Comparison of ENCODE assay signal across 9 cellular contexts in genomic region chr9:128081052-128081451, GRCh38. TPM values are rescaled to one million over a fixed set of nuclear protein-coding genes. Genes with fewer than 3 reads are reported as not detected.
DNase-seq lines count a peak whose midpoint lies in the region; ATAC-seq, FAIRE-seq and TF ChIP-seq lines count a peak whose summit lies in the region.
"Had no signal": no experiment of that assay in that cellular context is flagged by ENCODE, and none has a peak within 500 bp of the region (broad histone marks: within the 10 kb centered on the region; RNA-seq: fewer than 3 reads in every experiment).

No MANE protein-coding gene starts in this region.

- peaks cover 53% of the 10 kb centered on the region for H3K36me3 Mint-ChIP-seq in activated T-cell treated with anti-CD3 and anti-CD28 coated beads, Interleukin-2, amount 50 U/mL, for 24 hours (ENCODE audit: low read depth)

- no peak overlapping the region for H3K9ac ChIP-seq in HepG2 (ENCODE audit: insufficient read depth, low read depth, low read length)

- no peaks in the 10 kb centered on the region for H3K27me3 ChIP-seq in HepG2 (ENCODE audit: control insufficient read depth in 1 of 2, insufficient read depth in 2 of 2, low read length in 2 of 2)

- peaks cover 2 to 3% of the 10 kb centered on the region in 2 experiments; a peak in 2 of 5 replicates for H3K36me3 ChIP-seq in HepG2 (replicated peaks in 1 of 2; ENCODE audit: control insufficient read depth in 1 of 2, insufficient read depth in 2 of 2, low read length in 2 of 2)
- no peaks in the 10 kb centered on the region for H3K36me3 ChIP-seq in urinary bladder (ENCODE audit: insufficient read depth)

- peaks cover 5% of the 10 kb centered on the region for H3K79me2 ChIP-seq in HepG2 (ENCODE audit: insufficient read depth, low read length)

- peaks cover 61% of the 10 kb centered on the region for H3K4me1 Mint-ChIP-seq in activated T-cell treated with anti-CD3 and anti-CD28 coated beads, Interleukin-2, amount 50 U/mL, for 24 hours (ENCODE audit: low read depth)

- CTCF ChIA-PET in HepG2 (lab: Yijun Ruan, JAX; ENCODE audit: low intra/inter-chr PET ratio, low total read pairs): no interaction called here

- no peaks in the 10 kb centered on the region for H4K20me1 ChIP-seq in HepG2 (ENCODE audit: insufficient read depth, low read length)

- no peak overlapping the region for H2AFZ ChIP-seq in HepG2 (ENCODE audit: low read length)

- H3K27ac Mint-ChIP-seq in activated T-cell treated with anti-CD3 and anti-CD28 coated beads, Interleukin-2, amount 50 U/mL, for 24 hours: peak overlapping the region; percentile 63

- H3K4me1 ChIP-seq in HepG2 (ENCODE audit: insufficient read depth, low read length) (peaks cover 45% of the 10 kb centered on the region), urinary bladder (ENCODE audit: insufficient read depth) (no peaks in the 10 kb centered on the region)

- peak; percentile 85 for FAIRE-seq in HepG2 (lab: Jason Lieb, UNC)
- FAIRE-seq: colon had no signal

- no peak for DNase-seq in activated T-cell treated with anti-CD3 and anti-CD28 coated beads, Interleukin-2, amount 50 U/mL, for 24 hours
- DNase-seq in activated T-cell treated with anti-CD3 and anti-CD28 coated beads for 4 hours: no peak
- peak; percentile 67 for DNase-seq in astrocyte of the cerebellum (ENCODE audit: low read depth)
- no peak for DNase-seq in HepG2 (ENCODE audit: low spot score)
- no peak for DNase-seq in head of caudate nucleus
- DNase-seq in RKO (ENCODE audit: low spot score): no peak

- BruUV-seq in HepG2 (replicated peaks; lab: Mats Ljungman, UMichigan): no TSS peak

- TF ChIP-seq CTCF in astrocyte of the cerebellum (IDR thresholded peaks at IDR 0.05; ENCODE audit: low read depth, low read length, missing control alignments) (no peak), HepG2 (CRISPR knock-in tag; IDR thresholded peaks at IDR 0.05) (no peak)

- WGBS in HepG2 (ENCODE audit: low lambda C conversion rate): 30% methylated on average over 3 of the region's 3 CpGs
- 19% methylated on average over 3 of the region's 3 CpGs for WGBS in urinary bladder

- H3K27ac ChIP-seq in HepG2 (ENCODE audit: extremely low read length, insufficient read depth, low read length) (peak overlapping the region; percentile 3), urinary bladder (ENCODE audit: low read depth) (peak overlapping the region; percentile 66)

- POLR2A ChIA-PET in HepG2 (lab: Yijun Ruan, JAX): interaction anchor here (1.1 to 1.4 kb wide), 2 partner anchors 17 to 23 kb away, joined by 3 to 5 read pairs; no protein-coding TSS in a partner anchor

- TF ChIP-seq RAD21 in HepG2 (CRISPR knock-in tag; IDR thresholded peaks at IDR 0.05): no peak

- H3K9me3 ChIP-seq in HepG2 (ENCODE audit: low read length): no peaks in the 10 kb centered on the region

- no peaks in the 10 kb centered on the region for H3K27me3 Mint-ChIP-seq in activated T-cell treated with anti-CD3 and anti-CD28 coated beads, Interleukin-2, amount 50 U/mL, for 24 hours

- H3K4me3 Mint-ChIP-seq in activated T-cell treated with anti-CD3 and anti-CD28 coated beads, Interleukin-2, amount 50 U/mL, for 24 hours: no peak overlapping the region

- no peaks in the 10 kb centered on the region for H3K9me3 Mint-ChIP-seq in activated T-cell treated with anti-CD3 and anti-CD28 coated beads, Interleukin-2, amount 50 U/mL, for 24 hours

- in situ Hi-C loops in astrocyte of the cerebellum (cut with HindIII; ENCODE audit: low sequenced_read_pairs): no loop called here
- in situ Hi-C loops in HepG2 (cut with HindIII; ENCODE audit: extremely low pct_ligation_motif_present, low pct_unique_long_range_greater_than_20kb): no loop called here

- TF ChIP-seq EP300 in HepG2 (IDR thresholded peaks at IDR 0.05; ENCODE audit: low read depth in 2 of 2, low read length in 2 of 2): no peak
- TF ChIP-seq EP300 in HepG2 (CRISPR knock-in tag; IDR thresholded peaks at IDR 0.05; ENCODE audit: borderline replicate concordance): no peak

- no peak overlapping the region for H3K4me2 ChIP-seq in HepG2 (ENCODE audit: low read depth, low read length)

- intact Hi-C loops in HepG2 (cut with micrococcal nuclease; ENCODE audit: unreplicated experiment) (no loop called here), head of caudate nucleus (cut with DNase I) (no loop called here)

- no peak overlapping the region for H3K4me3 ChIP-seq in astrocyte of the cerebellum (ENCODE audit: low read depth, low read length)
- H3K4me3 ChIP-seq in HepG2 (replicated peaks in 1 of 3; ENCODE audit: insufficient read depth in 1 of 3, low read depth in 2 of 3, low read length in 3 of 3): no peak overlapping the region
- no peak overlapping the region for H3K4me3 ChIP-seq in urinary bladder (ENCODE audit: low read depth, low read length)

- peak; percentile 77 for ATAC-seq in HepG2
- ATAC-seq in GM18520 (IDR thresholded peaks at IDR 0.05; ENCODE audit: unreplicated experiment): no peak

- no peak for TF ChIP-seq POLR2A in HepG2 (IDR thresholded peaks at IDR 0.05; ENCODE audit: insufficient read depth in 1 of 2, low read depth in 2 of 2, low read length in 2 of 2)

RNA-seq across cellular contexts. Expression of gene SLC25A25, which starts 13.0 kb away (rescaled TPM):
- total RNA-seq in HepG2 (2016; rRNA removed; fragmentation: Illumina TruSeq; extraction: Trizol): 18.5 and 24.8 TPM in 2 replicates
- total RNA-seq in HepG2 (2016; cell fraction: cytosol; rRNA removed; fragmentation: Illumina TruSeq; extraction: Trizol; ENCODE audit: low read depth): 4.5 and 5.1 TPM in 2 replicates
- 16.4 and 24.3 TPM in 2 replicates for total RNA-seq in HepG2 (2016; cell fraction: insoluble cytoplasmic fraction; rRNA removed; fragmentation: Illumina TruSeq; extraction: Trizol)
- 10.5 and 11.1 TPM in 2 replicates for total RNA-seq in HepG2 (2016; cell fraction: membrane; rRNA removed; fragmentation: Illumina TruSeq; extraction: Trizol)
- 21.4 and 25.1 TPM in 2 replicates for total RNA-seq in HepG2 (2016; cell fraction: nucleus; rRNA removed; fragmentation: Illumina TruSeq; extraction: Trizol)
- polyA plus RNA-seq in HepG2 (2011; rRNA removed): 10.5 and 16.7 TPM in 2 replicates
- 10.7 and 11.2 TPM in 2 replicates for polyA plus RNA-seq in HepG2 (2011; cell fraction: cytosol; rRNA removed)
- 26.1 and 29.6 TPM in 2 replicates for polyA plus RNA-seq in HepG2 (2011; cell fraction: nucleus; rRNA removed)
- polyA plus RNA-seq in HepG2 (2012): 12.9 and 15.5 TPM in 2 replicates
- polyA plus RNA-seq in HepG2 (2016; cell fraction: cytosol; fragmentation: Illumina TruSeq; extraction: Trizol; ENCODE audit: low read depth): 1.1 and 1.3 TPM in 2 replicates
- polyA plus RNA-seq in HepG2 (2016; cell fraction: insoluble cytoplasmic fraction; fragmentation: Illumina TruSeq; extraction: Trizol; ENCODE audit: low read depth): 11.6 and 13.1 TPM in 2 replicates
- polyA plus RNA-seq in HepG2 (2016; cell fraction: membrane; fragmentation: Illumina TruSeq; extraction: Trizol; ENCODE audit: low read depth): 2.6 and 2.7 TPM in 2 replicates
- polyA plus RNA-seq in HepG2 (2016; cell fraction: nucleus; fragmentation: Illumina TruSeq; extraction: Trizol; ENCODE audit: insufficient read depth, low read depth): 31.1 and 36.4 TPM in 2 replicates
- polyA minus RNA-seq in HepG2 (2011; rRNA and poly(A)+ RNA removed; ENCODE audit: low replicate concordance): 20.5 and 28.1 TPM in 2 replicates
- 10.0 and 10.2 TPM in 2 replicates for polyA minus RNA-seq in HepG2 (2011; cell fraction: cytosol; rRNA and poly(A)+ RNA removed)
- polyA minus RNA-seq in HepG2 (2011; cell fraction: nucleus; rRNA and poly(A)+ RNA removed): 14.4 and 26.1 TPM in 2 replicates
- total RNA-seq in urinary bladder: 14.4 TPM
- 23.1 TPM for polyA plus RNA-seq in urinary bladder

RNA-seq across cellular contexts. Expression of gene NAIF1, which starts 13.9 kb away (rescaled TPM):
- total RNA-seq in HepG2 (2016; rRNA removed; fragmentation: Illumina TruSeq; extraction: Trizol) (6.0 and 6.6 TPM in 2 replicates), urinary bladder (6.9 TPM)
- 3.1 and 4.1 TPM in 2 replicates for total RNA-seq in HepG2 (2016; cell fraction: cytosol; rRNA removed; fragmentation: Illumina TruSeq; extraction: Trizol; ENCODE audit: low read depth)
- total RNA-seq in HepG2 (2016; cell fraction: insoluble cytoplasmic fraction; rRNA removed; fragmentation: Illumina TruSeq; extraction: Trizol): 6.0 and 6.4 TPM in 2 replicates
- 5.7 and 6.1 TPM in 2 replicates for total RNA-seq in HepG2 (2016; cell fraction: membrane; rRNA removed; fragmentation: Illumina TruSeq; extraction: Trizol)
- total RNA-seq in HepG2 (2016; cell fraction: nucleus; rRNA removed; fragmentation: Illumina TruSeq; extraction: Trizol): 2.9 and 4.1 TPM in 2 replicates
- polyA plus RNA-seq in HepG2 (2011; rRNA removed) (6.9 TPM in 2 replicates), urinary bladder (8.2 TPM)
- polyA plus RNA-seq in HepG2 (2011; cell fraction: cytosol; rRNA removed): 4.9 and 6.4 TPM in 2 replicates
- 3.8 and 4.0 TPM in 2 replicates for polyA plus RNA-seq in HepG2 (2011; cell fraction: nucleus; rRNA removed)
- polyA plus RNA-seq in HepG2 (2012): 3.0 and 3.8 TPM in 2 replicates
- 2.4 and 2.6 TPM in 2 replicates for polyA plus RNA-seq in HepG2 (2016; cell fraction: cytosol; fragmentation: Illumina TruSeq; extraction: Trizol; ENCODE audit: low read depth)
- 5.2 and 5.7 TPM in 2 replicates for polyA plus RNA-seq in HepG2 (2016; cell fraction: insoluble cytoplasmic fraction; fragmentation: Illumina TruSeq; extraction: Trizol; ENCODE audit: low read depth)
- 3.5 and 3.9 TPM in 2 replicates for polyA plus RNA-seq in HepG2 (2016; cell fraction: membrane; fragmentation: Illumina TruSeq; extraction: Trizol; ENCODE audit: low read depth)
- polyA plus RNA-seq in HepG2 (2016; cell fraction: nucleus; fragmentation: Illumina TruSeq; extraction: Trizol; ENCODE audit: insufficient read depth, low read depth): 4.9 and 5.1 TPM in 2 replicates
- polyA minus RNA-seq in HepG2 (2011; rRNA and poly(A)+ RNA removed; ENCODE audit: low replicate concordance): 8.2 and 13.2 TPM in 2 replicates
- 3.2 and 6.0 TPM in 2 replicates for polyA minus RNA-seq in HepG2 (2011; cell fraction: cytosol; rRNA and poly(A)+ RNA removed)
- 1.5 and 2.1 TPM in 2 replicates for polyA minus RNA-seq in HepG2 (2011; cell fraction: nucleus; rRNA and poly(A)+ RNA removed)

RNA-seq across cellular contexts. Expression of gene PTGES2, which starts 46.5 kb away (rescaled TPM):
- 68.5 and 79.8 TPM in 2 replicates for total RNA-seq in HepG2 (2016; rRNA removed; fragmentation: Illumina TruSeq; extraction: Trizol)
- 176 and 179 TPM in 2 replicates for total RNA-seq in HepG2 (2016; cell fraction: cytosol; rRNA removed; fragmentation: Illumina TruSeq; extraction: Trizol; ENCODE audit: low read depth)
- total RNA-seq in HepG2 (2016; cell fraction: insoluble cytoplasmic fraction; rRNA removed; fragmentation: Illumina TruSeq; extraction: Trizol): 65.6 and 85.2 TPM in 2 replicates
- 80.3 and 84.6 TPM in 2 replicates for total RNA-seq in HepG2 (2016; cell fraction: membrane; rRNA removed; fragmentation: Illumina TruSeq; extraction: Trizol)
- 40.6 and 44.2 TPM in 2 replicates for total RNA-seq in HepG2 (2016; cell fraction: nucleus; rRNA removed; fragmentation: Illumina TruSeq; extraction: Trizol)
- polyA plus RNA-seq in HepG2 (2011; rRNA removed): 63.7 and 67.2 TPM in 2 replicates
- polyA plus RNA-seq in HepG2 (2011; cell fraction: cytosol; rRNA removed): 53.6 and 85.6 TPM in 2 replicates
- 128 and 148 TPM in 2 replicates for polyA plus RNA-seq in HepG2 (2011; cell fraction: nucleus; rRNA removed)
- polyA plus RNA-seq in HepG2 (2012): 39.6 and 40.6 TPM in 2 replicates
- 61.1 and 71.8 TPM in 2 replicates for polyA plus RNA-seq in HepG2 (2016; cell fraction: cytosol; fragmentation: Illumina TruSeq; extraction: Trizol; ENCODE audit: low read depth)
- polyA plus RNA-seq in HepG2 (2016; cell fraction: insoluble cytoplasmic fraction; fragmentation: Illumina TruSeq; extraction: Trizol; ENCODE audit: low read depth): 67.8 and 88.5 TPM in 2 replicates
- 68.9 and 78.2 TPM in 2 replicates for polyA plus RNA-seq in HepG2 (2016; cell fraction: membrane; fragmentation: Illumina TruSeq; extraction: Trizol; ENCODE audit: low read depth)
- polyA plus RNA-seq in HepG2 (2016; cell fraction: nucleus; fragmentation: Illumina TruSeq; extraction: Trizol; ENCODE audit: insufficient read depth, low read depth): 101 and 105 TPM in 2 replicates
- 109 and 143 TPM in 2 replicates for polyA minus RNA-seq in HepG2 (2011; rRNA and poly(A)+ RNA removed; ENCODE audit: low replicate concordance)
- 29.5 and 39.2 TPM in 2 replicates for polyA minus RNA-seq in HepG2 (2011; cell fraction: cytosol; rRNA and poly(A)+ RNA removed)
- 39.4 and 44.6 TPM in 2 replicates for polyA minus RNA-seq in HepG2 (2011; cell fraction: nucleus; rRNA and poly(A)+ RNA removed)
- total RNA-seq in urinary bladder: 21.1 TPM
- polyA plus RNA-seq in urinary bladder: 59.6 TPM
